10 cellular contexts compared by ENCODE assay signal in the genomic region with DNA sequence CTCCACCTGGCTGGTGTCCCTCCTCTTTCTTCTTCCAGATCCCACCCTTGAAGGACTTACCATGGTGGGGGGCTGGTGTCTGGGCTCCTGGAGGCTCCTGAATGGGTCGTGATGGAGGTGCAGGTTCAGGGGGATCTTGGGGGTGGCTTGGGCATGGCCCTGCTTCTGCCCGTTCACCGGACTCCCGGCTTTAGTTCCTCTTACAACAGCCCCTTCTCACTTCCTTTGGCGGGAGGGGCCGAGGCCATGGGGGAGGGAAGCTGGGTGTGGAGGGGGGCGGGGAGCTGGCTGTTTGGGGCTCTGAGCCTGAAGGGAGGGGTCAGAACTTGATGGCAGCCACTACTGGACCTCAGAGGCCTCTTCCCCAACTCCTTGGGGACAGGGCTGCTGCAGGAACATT. TPM values are rescaled to one million over a fixed set of nuclear protein-coding genes. Genes with fewer than 3 reads are reported as not detected.
DNase-seq lines count a peak whose midpoint lies in the region; ATAC-seq, FAIRE-seq and TF ChIP-seq lines count a peak whose summit lies in the region.
"Had no signal": no experiment of that assay in that cellular context is flagged by ENCODE, and none has a peak within 500 bp of the region (broad histone marks: within the 10 kb centered on the region; RNA-seq: fewer than 3 reads in every experiment).

A gene (minus strand): TSS at position 196 of the 400 bp plus-strand sequence. CDS start 133 bp downstream, at position 63.

- peak within 1 kb of the TSS; percentile 89 for H3K4me3 Mint-ChIP-seq in stimulated activated memory B cell treated with anti-CD40 and anti-IgM and Interleukin-4, amounts not matched to agents 10 μg/mL and 1 μg/mL and 100 μg/mL, for 72 hours

- H3K4me3 ChIP-seq in heart right ventricle (peak within 1 kb of the TSS in 7 of 10 donors; percentile 17 to 73 (median 40)), MG63 (no peak within 1 kb of the TSS)

- peaks cover 0 to 65% (median 10%) of the 10 kb centered on the region in 9 donors for H3K4me1 ChIP-seq in heart right ventricle

- H3K4me1 Mint-ChIP-seq in stimulated activated memory B cell treated with anti-CD40 and anti-IgM and Interleukin-4, amounts not matched to agents 10 μg/mL and 1 μg/mL and 100 μg/mL, for 72 hours: peaks cover 73% of the 10 kb centered on the region

- 12 to 20% methylated on average over 7 of the region's 7 CpGs for WGBS in heart right ventricle, 2 donors

- peak within 1 kb of the TSS in 6 of 10 donors; percentile 19 to 96 (median 39) for H3K27ac ChIP-seq in heart right ventricle
- H3K27ac ChIP-seq: epithelial cell of prostate had no signal

- H3K9me3 Mint-ChIP-seq in stimulated activated memory B cell treated with anti-CD40 and anti-IgM and Interleukin-4, amounts not matched to agents 10 μg/mL and 1 μg/mL and 100 μg/mL, for 72 hours: peaks cover 9% of the 10 kb centered on the region

- peak; percentile 53 for TF ChIP-seq POLR2A in GM18505 (IDR thresholded peaks at IDR 0.05; ENCODE audit: borderline replicate concordance, extremely low read depth, insufficient read depth, insufficient read length)

- peaks cover 23% of the 10 kb centered on the region for H3K36me3 Mint-ChIP-seq in stimulated activated memory B cell treated with anti-CD40 and anti-IgM and Interleukin-4, amounts not matched to agents 10 μg/mL and 1 μg/mL and 100 μg/mL, for 72 hours

- TF ChIP-seq CTCF in heart right ventricle (IDR thresholded peaks at IDR 0.05): no peak

- ATAC-seq in GM18505 (IDR thresholded peaks at IDR 0.05; ENCODE audit: unreplicated experiment) (no peak), heart right ventricle (peak in 7 of 8 donors; percentile 47 to 68 (median 56)), GM18868 (IDR thresholded peaks at IDR 0.05; ENCODE audit: unreplicated experiment) (no peak), HG03342 (IDR thresholded peaks at IDR 0.05; ENCODE audit: unreplicated experiment) (no peak)
- ATAC-seq in stimulated activated memory B cell treated with anti-CD40 and anti-IgM and Interleukin-4, amounts not matched to agents 10 μg/mL and 1 μg/mL and 100 μg/mL, for 72 hours: peak; percentile 74

- H3K36me3 ChIP-seq in heart right ventricle: peaks cover 0 to under 1% (median 0%) of the 10 kb centered on the region in 9 donors
- no peaks in the 10 kb centered on the region for H3K36me3 ChIP-seq in MG63

- intact Hi-C loops in T-helper 1 cell treated with Interleukin-12 subunit alpha and Interleukin-12 subunit beta and Interleukin-4 antibody, amounts not matched to agents 30 ng/mL and 1 ng/mL, for 36 hours (cut with micrococcal nuclease): loop anchor here (2.0 to 10.0 kb wide), 2 partner anchors 64 to 572 kb away; a partner anchor contains a TSS
- intact Hi-C loops in heart right ventricle (cut with DNase I): loop anchor here in 2 of 10 donors (5.0 to 10.0 kb wide), 2 partner anchors 50 to 52 kb away; no protein-coding TSS in a partner anchor

- H3K9me3 ChIP-seq in heart right ventricle: no peaks in the 10 kb centered on the region
- no peaks in the 10 kb centered on the region for H3K9me3 ChIP-seq in MG63

- H3K27me3 ChIP-seq in heart right ventricle (peaks cover 0 to 21% (median 13%) of the 10 kb centered on the region in 7 donors), MG63 (peaks cover 10% of the 10 kb centered on the region)

- H3K27me3 Mint-ChIP-seq in stimulated activated memory B cell treated with anti-CD40 and anti-IgM and Interleukin-4, amounts not matched to agents 10 μg/mL and 1 μg/mL and 100 μg/mL, for 72 hours: no peaks in the 10 kb centered on the region

- DNase-seq in heart right ventricle (peak; percentile 47 to 61), MG63 (no peak), urothelium cell line (ENCODE audit: low spot score) (no peak)

- no peak for FAIRE-seq in urothelium cell line (lab: Jason Lieb, UNC)
- FAIRE-seq: TTC549 had no signal

- H3K27ac Mint-ChIP-seq in stimulated activated memory B cell treated with anti-CD40 and anti-IgM and Interleukin-4, amounts not matched to agents 10 μg/mL and 1 μg/mL and 100 μg/mL, for 72 hours: peak within 1 kb of the TSS; percentile 84

RNA-seq across cellular contexts. Expression of the gene that starts here (rescaled TPM):
- 436 and 438 TPM in 2 replicates for total RNA-seq in T-helper 1 cell treated with Interleukin-12 subunit alpha and Interleukin-12 subunit beta and Interleukin-4 antibody, amounts not matched to agents 30 ng/mL and 1 ng/mL, for 36 hours
- 10 to 100 TPM in 2 of 10 donors, 1 to 10 TPM in 8; 2.0 to 25.7 (median 6.5) TPM for total RNA-seq in heart right ventricle
- polyA plus RNA-seq in heart right ventricle: 1 to 10 TPM; 2.6 to 7.7 TPM
- not detected in 2 replicates for total RNA-seq in MG63 (2014; rRNA removed; shearing (Covaris generic); ENCODE audit: low replicate concordance)

Comparison
In these comparisons a context has a peak if more than half of its experiments do, and no peak if none do; other contexts are left out.
1. RNA of the gene that starts here (total RNA-seq): 436 to 438 TPM in T-helper 1 cell treated with Interleukin-12 subunit alpha and Interleukin-12 subunit beta and Interleukin-4 antibody, amounts not matched to agents 30 ng/mL and 1 ng/mL, for 36 hours; 2.0 to 25.7 TPM in heart right ventricle and not detected in MG63; every median in the first group is over 10 times any median in the second.
2. ATAC-seq: peak in heart right ventricle (7 of 8) and stimulated activated memory B cell treated with anti-CD40 and anti-IgM and Interleukin-4, amounts not matched to agents 10 μg/mL and 1 μg/mL and 100 μg/mL, for 72 hours (single experiment); none in GM18505 (single experiment), GM18868 (single experiment) and HG03342 (single experiment).
3. DNase-seq: peak in heart right ventricle (2 of 2); none in MG63 (single experiment) and urothelium cell line (single experiment).